14 cellular contexts compared by ENCODE assay signal in the genomic region with DNA sequence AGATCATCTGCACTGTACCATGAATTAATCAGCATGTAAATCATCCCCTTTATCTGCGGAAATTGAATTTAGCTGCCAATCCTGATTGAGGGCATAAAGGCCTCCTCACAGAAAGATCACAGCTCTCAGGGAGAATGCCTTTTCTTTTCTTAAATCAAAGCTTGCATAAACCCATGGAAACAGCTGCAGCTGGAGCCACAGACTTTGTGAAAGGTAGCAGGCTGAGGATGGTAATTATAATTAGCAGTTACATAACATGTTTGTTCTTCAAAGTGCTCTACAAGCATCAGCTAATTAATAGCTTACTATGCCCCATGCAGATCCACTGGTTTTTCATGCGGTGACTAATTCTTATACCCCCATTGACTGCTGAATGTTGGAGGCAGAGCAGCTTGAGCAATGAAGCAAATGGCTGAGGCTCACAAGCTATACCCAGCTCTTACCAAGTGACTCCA. TPM values are rescaled to one million over a fixed set of nuclear protein-coding genes. Genes with fewer than 3 reads are reported as not detected.
DNase-seq lines count a peak whose midpoint lies in the region; ATAC-seq and TF ChIP-seq lines count a peak whose summit lies in the region.
"Had no signal": no experiment of that assay in that cellular context is flagged by ENCODE, and none has a peak within 500 bp of the region (broad histone marks: within the 10 kb centered on the region; RNA-seq: fewer than 3 reads in every experiment).

No MANE protein-coding gene starts in this region.

- no peak overlapping the region for H3K4me3 Mint-ChIP-seq in H9
- no peak overlapping the region for H3K4me3 Mint-ChIP-seq in activated CD4-positive, alpha-beta T cell treated with anti-CD3 and anti-CD28 coated beads for 36 hours
- H3K4me3 Mint-ChIP-seq: activated CD4-positive, alpha-beta memory T cell treated with anti-CD3 and anti-CD28 coated beads, Interleukin-2, amount 10 ng/mL, durations not matched to agents 7 days and 5 days; activated naive CD4-positive, alpha-beta T cell treated with anti-CD3 and anti-CD28 coated beads for 36 hours; IgD-negative memory B cell had no signal

- 0 out of 2 replicates have a peak, but pooled peaks cover 4% of the 10 kb centered on the region for H3K4me1 ChIP-seq in H9 (ENCODE audit: insufficient read depth, low read length)
- H3K4me1 ChIP-seq in trophoblast cell (ENCODE audit: control insufficient read depth in 1 of 2, insufficient read depth in 2 of 2, low read length in 2 of 2), result peaks cover 18% of the 10 kb centered on the region in 2 experiments
- H3K4me1 ChIP-seq: right atrium auricular region had no signal

- CTCF ChIA-PET in activated CD4-positive, alpha-beta T cell treated with anti-CD3 and anti-CD28 coated beads for 36 hours (lab: Charles Lee), result interaction anchor here (0.5 to 2.2 kb wide), 7 partner anchors 13 to 573 kb away, joined by 3 to 7 read pairs (median 4); no protein-coding TSS in a partner anchor

- peaks cover 3 to 8% of the 10 kb centered on the region in 2 experiments for H3K36me3 ChIP-seq in trophoblast cell (ENCODE audit: control insufficient read depth in 1 of 2, insufficient read depth in 2 of 2, low read length in 2 of 2)
- H3K36me3 ChIP-seq: right atrium auricular region had no signal

- H3K27me3 ChIP-seq in H9 (ENCODE audit: insufficient read depth, low read length) (no peaks in the 10 kb centered on the region), trophoblast cell (ENCODE audit: insufficient read depth, low read length) (no peaks in the 10 kb centered on the region)
- H3K27me3 ChIP-seq: right atrium auricular region had no signal

- no peaks in the 10 kb centered on the region for H3K27me3 Mint-ChIP-seq in H9 (ENCODE audit: low read depth)
- H3K27me3 Mint-ChIP-seq in activated CD4-positive, alpha-beta T cell treated with anti-CD3 and anti-CD28 coated beads for 36 hours, result no peaks in the 10 kb centered on the region
- H3K27me3 Mint-ChIP-seq: activated CD4-positive, alpha-beta memory T cell treated with anti-CD3 and anti-CD28 coated beads, Interleukin-2, amount 10 ng/mL, durations not matched to agents 7 days and 5 days; IgD-negative memory B cell had no signal

- H3K4ac ChIP-seq in H9 (ENCODE audit: low read depth, low read length) (no peak overlapping the region), trophoblast cell (ENCODE audit: low read depth, low read length) (no peak overlapping the region)

- H3K4me1 Mint-ChIP-seq in H9, result peaks cover 21 to 28% of the 10 kb centered on the region in 2 experiments
- H3K4me1 Mint-ChIP-seq in activated CD4-positive, alpha-beta T cell treated with anti-CD3 and anti-CD28 coated beads for 36 hours, result peaks cover 11% of the 10 kb centered on the region
- H3K4me1 Mint-ChIP-seq: activated CD4-positive, alpha-beta memory T cell treated with anti-CD3 and anti-CD28 coated beads, Interleukin-2, amount 10 ng/mL, durations not matched to agents 7 days and 5 days had no signal

- H3K36me3 Mint-ChIP-seq in H9 (ENCODE audit: insufficient read depth in 1 of 3, low read depth in 3 of 3), result peaks cover 0 to 7% (median 3%) of the 10 kb centered on the region in 3 experiments; a peak in 3 of 7 replicates
- peaks cover 6% of the 10 kb centered on the region for H3K36me3 Mint-ChIP-seq in activated CD4-positive, alpha-beta T cell treated with anti-CD3 and anti-CD28 coated beads for 36 hours (ENCODE audit: low read depth)

- no peak overlapping the region for H3K18ac ChIP-seq in H9 (ENCODE audit: insufficient read length, low read depth, low read length)
- no peak overlapping the region for H3K18ac ChIP-seq in trophoblast cell (ENCODE audit: low read length)

- H4K5ac ChIP-seq in H9 (ENCODE audit: insufficient read length, low read depth, low read length), result no peak overlapping the region

- H4K20me1 ChIP-seq in H9 (ENCODE audit: control insufficient read depth, insufficient read depth, insufficient read length), result no peaks in the 10 kb centered on the region

- ATAC-seq in HG03159 (IDR thresholded peaks at IDR 0.05; ENCODE audit: unreplicated experiment), result no peak
- no peak for ATAC-seq in activated CD4-positive, alpha-beta T cell treated with anti-CD3 and anti-CD28 coated beads for 36 hours

- H2BK15ac ChIP-seq in H9 (ENCODE audit: low read depth, low read length), result no peak overlapping the region

- H2BK12ac ChIP-seq in H9 (ENCODE audit: insufficient read length, low read depth, low read length) (no peak overlapping the region), trophoblast cell (ENCODE audit: low read length) (peak overlapping the region; percentile 98)

- H3T11ph ChIP-seq in H9 (ENCODE audit: low read length), result no peak overlapping the region

- H4K12ac ChIP-seq in trophoblast cell (ENCODE audit: low read depth, low read length), result no peak overlapping the region

- no CpG with 5 or more reads among the region's 2 CpGs for WGBS in H9 (ENCODE audit: extremely low coverage, insufficient read length, low lambda C conversion rate)
- no CpG with 5 or more reads among the region's 2 CpGs for WGBS in trophoblast cell (ENCODE audit: extremely low coverage, insufficient coverage, insufficient read length)

- DNase-seq in H9 (no peak), NCI-H69 (lab: John Stamatoyannopoulos, UW) (peak; percentile 99), epithelial cell of esophagus (ENCODE audit: low read depth) (peak; percentile 69), trophoblast cell (peak in 1 of 2 donors; percentile 49), mesenteric fat pad (ENCODE audit: low spot score) (no peak), COLO668 (lab: John Stamatoyannopoulos, UW; ENCODE audit: unreplicated experiment) (no peak)
- DNase-seq in activated CD4-positive, alpha-beta T cell treated with anti-CD3 and anti-CD28 coated beads for 36 hours, result no peak
- DNase-seq: activated CD4-positive, alpha-beta memory T cell treated with anti-CD3 and anti-CD28 coated beads, Interleukin-2, amount 10 ng/mL, durations not matched to agents 7 days and 5 days; activated naive CD4-positive, alpha-beta T cell treated with anti-CD3 and anti-CD28 coated beads for 36 hours; NCI-H345 had no signal

- H3K4me2 ChIP-seq in H9 (ENCODE audit: insufficient read depth, insufficient read length, low read length) (no peak overlapping the region), trophoblast cell (ENCODE audit: low read length) (no peak overlapping the region)

- no peak overlapping the region for H3K56ac ChIP-seq in H9 (ENCODE audit: insufficient read length, low read depth, low read length)

- H3K4me3 ChIP-seq in epithelial cell of esophagus (ENCODE audit: low read length) (no peak overlapping the region), trophoblast cell (ENCODE audit: low read depth, low read length) (no peak overlapping the region)
- H3K4me3 ChIP-seq: right atrium auricular region had no signal

- H3K79me1 ChIP-seq in H9 (ENCODE audit: insufficient read depth, low read depth, low read length, poor library complexity, severe bottlenecking), result no peaks in the 10 kb centered on the region
- H3K79me1 ChIP-seq in trophoblast cell (ENCODE audit: low read length), result peaks cover 10% of the 10 kb centered on the region

- no peaks in the 10 kb centered on the region for H3K9me3 Mint-ChIP-seq in H9
- H3K9me3 Mint-ChIP-seq in activated CD4-positive, alpha-beta T cell treated with anti-CD3 and anti-CD28 coated beads for 36 hours (ENCODE audit: low read depth), result no peaks in the 10 kb centered on the region
- H3K9me3 Mint-ChIP-seq: activated CD4-positive, alpha-beta memory T cell treated with anti-CD3 and anti-CD28 coated beads, Interleukin-2, amount 10 ng/mL, durations not matched to agents 7 days and 5 days; activated naive CD4-positive, alpha-beta T cell treated with anti-CD3 and anti-CD28 coated beads for 36 hours; IgD-negative memory B cell had no signal

- H4K91ac ChIP-seq in H9 (ENCODE audit: insufficient read length, low read depth, low read length) (no peak overlapping the region), trophoblast cell (ENCODE audit: low read depth, low read length) (peak overlapping the region; percentile 95)

- no peak overlapping the region for H3K9ac ChIP-seq in H9 (ENCODE audit: extremely low read depth, insufficient read length, low read length)
- H3K9ac ChIP-seq in trophoblast cell (ENCODE audit: low read length), result no peak overlapping the region

- H3K23me2 ChIP-seq in H9 (ENCODE audit: insufficient read length, low read depth, low read length, poor library complexity, severe bottlenecking), result no peaks in the 10 kb centered on the region

- H4K8ac ChIP-seq in H9 (replicated peaks; ENCODE audit: insufficient read length, low read depth, low read length), result no peak overlapping the region
- peak overlapping the region; percentile 81 for H4K8ac ChIP-seq in trophoblast cell (ENCODE audit: low read depth, low read length)

- no peak overlapping the region for H2BK5ac ChIP-seq in H9 (ENCODE audit: insufficient read length, low read length)
- no peak overlapping the region for H2BK5ac ChIP-seq in trophoblast cell (ENCODE audit: low read depth, low read length, poor library complexity)

- intact Hi-C loops in activated CD4-positive, alpha-beta T cell treated with anti-CD3 and anti-CD28 coated beads for 36 hours (cut with DNase I, micrococcal nuclease), result loop anchor here in 1 of 2 experiments (5.0 kb wide), 1 partner anchor 62 kb away; no protein-coding TSS in a partner anchor

- H2BK120ac ChIP-seq in H9 (ENCODE audit: low read depth, low read length, poor library complexity, severe bottlenecking) (no peak overlapping the region), trophoblast cell (ENCODE audit: insufficient read depth, low read length, poor library complexity) (peak overlapping the region; percentile 91)

- H3K27ac ChIP-seq in H9 (ENCODE audit: insufficient read length, low read depth, low read length), result no peak overlapping the region
- H3K27ac ChIP-seq in trophoblast cell (ENCODE audit: low read depth, low read length), result peak overlapping the region; percentile 84
- H3K27ac ChIP-seq: C4-2B, right atrium auricular region had no signal

- H3K79me2 ChIP-seq in H9 (ENCODE audit: insufficient read depth, low read length) (no peaks in the 10 kb centered on the region), trophoblast cell (ENCODE audit: control insufficient read depth, insufficient read depth, low read length, poor library complexity) (peaks cover 3% of the 10 kb centered on the region)

- H2AK5ac ChIP-seq in H9 (ENCODE audit: insufficient read length, low read length) (no peak overlapping the region), trophoblast cell (ENCODE audit: low read length) (no peak overlapping the region)

- H3K14ac ChIP-seq in H9 (ENCODE audit: insufficient read depth, low read length) (no peak overlapping the region), trophoblast cell (ENCODE audit: low read length) (peak overlapping the region; percentile 87)

- H3K27ac Mint-ChIP-seq in H9, result peak overlapping the region in 2 of 3 experiments; percentile 9 to 67; a peak in 3 of 7 replicates
- no peak overlapping the region for H3K27ac Mint-ChIP-seq in activated CD4-positive, alpha-beta T cell treated with anti-CD3 and anti-CD28 coated beads for 36 hours
- H3K27ac Mint-ChIP-seq: activated CD4-positive, alpha-beta memory T cell treated with anti-CD3 and anti-CD28 coated beads, Interleukin-2, amount 10 ng/mL, durations not matched to agents 7 days and 5 days; activated naive CD4-positive, alpha-beta T cell treated with anti-CD3 and anti-CD28 coated beads for 36 hours; IgD-negative memory B cell had no signal

- TF ChIP-seq CTCF in H9 (conservative IDR thresholded peaks at IDR 0.05) (no peak), epithelial cell of esophagus (IDR thresholded peaks at IDR 0.05; ENCODE audit: insufficient read depth, low read depth, low read length, missing control alignments) (no peak)

- no peaks in the 10 kb centered on the region for H3K9me3 ChIP-seq in H9 (ENCODE audit: control insufficient read depth, low read depth, low read length)
- H3K9me3 ChIP-seq in trophoblast cell (ENCODE audit: insufficient read depth, low read depth, low read length), result peaks cover 1% of the 10 kb centered on the region
- H3K9me3 ChIP-seq: right atrium auricular region had no signal

- H2BK20ac ChIP-seq in H9 (ENCODE audit: low read depth, low read length, poor library complexity, severe bottlenecking), result no peak overlapping the region

- H3K23ac ChIP-seq in H9 (ENCODE audit: insufficient read length, low read depth, low read length) (no peak overlapping the region), trophoblast cell (ENCODE audit: low read length) (no peak overlapping the region)

- POLR2A ChIA-PET in activated CD4-positive, alpha-beta T cell treated with anti-CD3 and anti-CD28 coated beads for 36 hours (lab: Charles Lee), result interaction anchor here (0.7 kb wide), 1 partner anchor 27 kb away, joined by 3 read pairs; no protein-coding TSS in a partner anchor

- H2AFZ ChIP-seq in H9 (ENCODE audit: low read length) (no peak overlapping the region), trophoblast cell (ENCODE audit: insufficient read depth, low read length, poor library complexity) (no peak overlapping the region)

RNA-seq across cellular contexts. Expression of a gene that starts 54.6 kb away (rescaled TPM):
- total RNA-seq in H9 (2021), result 7.7 and 8.1 TPM in 2 replicates
- polyA plus RNA-seq in trophoblast cell (2013), result 15.6 TPM in 2 replicates
- total RNA-seq in mesenteric fat pad, result 18.9 TPM
- 1 to 10 TPM; 2.5 TPM for total RNA-seq in activated CD4-positive, alpha-beta T cell treated with anti-CD3 and anti-CD28 coated beads for 36 hours

Comparison
In these comparisons a context has a peak if more than half of its experiments do, and no peak if none do; other contexts are left out.
1. DNase-seq: peak in NCI-H69 (single experiment) and epithelial cell of esophagus (single experiment); none in H9 (single experiment), mesenteric fat pad (single experiment), COLO668 (single experiment) and activated CD4-positive, alpha-beta T cell treated with anti-CD3 and anti-CD28 coated beads for 36 hours (single experiment).